Comparison of ENCODE assay signal across 17 cellular contexts in genomic region chr7:44107116-44107960, GRCh38. TPM values are rescaled to one million over a fixed set of nuclear protein-coding genes. Genes with fewer than 3 reads are reported as not detected.
DNase-seq lines count a peak whose midpoint lies in the region; ATAC-seq and TF ChIP-seq lines count a peak whose summit lies in the region.
"Had no signal": no experiment of that assay in that cellular context is flagged by ENCODE, and none has a peak within 500 bp of the region (broad histone marks: within the 10 kb centered on the region; RNA-seq: fewer than 3 reads in every experiment).

No MANE protein-coding gene starts in this region.

- H3K27ac ChIP-seq in DND-41 (ENCODE audit: low read length) (peak overlapping the region; percentile 86), cingulate gyrus (ENCODE audit: low read depth, low read length) (peak overlapping the region; percentile 54), sigmoid colon (peak overlapping the region in 3 of 4 donors; percentile 36 to 91 (median 76))
- H3K27ac ChIP-seq: body of pancreas had no signal

- peaks cover 79% of the 10 kb centered on the region for H4K20me1 ChIP-seq in DND-41 (ENCODE audit: insufficient read depth, low read length)

- H3K9me3 ChIP-seq in DND-41 (ENCODE audit: insufficient read depth, low read length, severe bottlenecking) (no peaks in the 10 kb centered on the region), sigmoid colon (no peaks in the 10 kb centered on the region)
- H3K9me3 ChIP-seq: body of pancreas had no signal

- intact Hi-C loops in sigmoid colon (cut with DNase I): no loop called here

- H3K4me3 ChIP-seq in DND-41 (ENCODE audit: low read depth in 1 of 2, low read length in 2 of 2): peak overlapping the region in 1 of 2 experiments; percentile 68; a peak in 3 of 4 replicates
- no peak overlapping the region for H3K4me3 ChIP-seq in sigmoid colon
- H3K4me3 ChIP-seq: body of pancreas had no signal

- peak overlapping the region; percentile 98 for H3K4me2 ChIP-seq in DND-41 (ENCODE audit: insufficient read depth, low read length)

- peaks cover 76% of the 10 kb centered on the region for H3K4me1 ChIP-seq in DND-41 (ENCODE audit: insufficient read depth, low read length)
- H3K4me1 ChIP-seq in sigmoid colon: peaks cover 0 to 29% (median 21%) of the 10 kb centered on the region in 4 donors

- no peaks in the 10 kb centered on the region for H3K27me3 ChIP-seq in DND-41 (ENCODE audit: insufficient read depth, low read length, poor library complexity)
- peaks cover 5 to 65% (median 17%) of the 10 kb centered on the region in 3 donors for H3K27me3 ChIP-seq in sigmoid colon

- H3K9ac ChIP-seq in DND-41 (ENCODE audit: low read depth, low read length): peak overlapping the region; percentile 94

- H3K36me3 ChIP-seq in DND-41 (ENCODE audit: insufficient read depth, low read length) (peaks cover 80% of the 10 kb centered on the region), sigmoid colon (peaks cover 3 to 38% (median 5%) of the 10 kb centered on the region in 4 donors)

- ATAC-seq in DND-41 (ENCODE audit: insufficient read depth, low read depth): no peak
- no peak for ATAC-seq in GM21526 (IDR thresholded peaks at IDR 0.05; ENCODE audit: low FRiP score, unreplicated experiment)
- ATAC-seq: body of pancreas, left colon had no signal

- WGBS in sigmoid colon, 2 donors: 90 to 93% methylated on average over 18 of the region's 18 CpGs

- DNase-seq in DND-41: no peak
- DNase-seq in sigmoid colon: no peak
- DNase-seq in LoVo (ENCODE audit: low spot score): no peak
- no peak for DNase-seq in DMS114 treated with DMSO at 0.1 percent for 48 hours (lab: John Stamatoyannopoulos, UW; ENCODE audit: unreplicated experiment)
- DNase-seq: activated CD4-positive, alpha-beta T cell treated with anti-CD3 and anti-CD28 coated beads for 48 hours; activated naive CD4-positive, alpha-beta T cell treated with anti-CD3 and anti-CD28 coated beads for 36 hours; body of pancreas; dorsolateral prefrontal cortex; hippocampal formation; left colon; NCI-H1930; NCI-H510A treated with DMSO at 0.1 percent for 48 hours; stimulated activated naive CD4-positive, alpha-beta T cell had no signal

- TF ChIP-seq POLR2A in sigmoid colon (IDR thresholded peaks at IDR 0.05): no peak

- TF ChIP-seq EP300 in sigmoid colon (IDR thresholded peaks at IDR 0.05): no peak

- TF ChIP-seq CTCF in DND-41 (IDR thresholded peaks at IDR 0.05; ENCODE audit: borderline replicate concordance, extremely low read depth, low read length, poor library complexity, severe bottlenecking): no peak
- no peak for TF ChIP-seq CTCF in sigmoid colon (IDR thresholded peaks at IDR 0.05)

- no peak overlapping the region for H2AFZ ChIP-seq in DND-41 (ENCODE audit: low read depth, low read length)

- H3K79me2 ChIP-seq in DND-41 (ENCODE audit: insufficient read depth, low read length): peaks cover 89% of the 10 kb centered on the region

RNA-seq across cellular contexts. Expression of gene AEBP1, which starts 3.2 kb away (rescaled TPM):
- 100 to 1,000 TPM in 2 of 4 donors, 10 to 100 TPM in 2; 74.6 to 182 (median 128) TPM for total RNA-seq in sigmoid colon
- 10 to 100 TPM in 2 of 3 donors, 1 to 10 TPM in 1; 2.5 to 37.7 (median 12.0) TPM for polyA plus RNA-seq in sigmoid colon
- total RNA-seq: SK-MEL-5 had no signal

RNA-seq across cellular contexts. Expression of gene POLD2, which starts 16.0 kb away (rescaled TPM):
- total RNA-seq in sigmoid colon: 10 to 100 TPM; 20.3 to 40.5 (median 29.5) TPM
- polyA plus RNA-seq in sigmoid colon: 10 to 100 TPM; 31.9 to 91.2 (median 39.0) TPM

RNA-seq across cellular contexts. Expression of gene POLM, which starts 25.0 kb away (rescaled TPM):
- 10 to 100 TPM; 17.5 to 39.9 (median 24.8) TPM for total RNA-seq in sigmoid colon
- polyA plus RNA-seq in sigmoid colon: 10 to 100 TPM in 1 of 3 donors, 1 to 10 TPM in 2; 5.5 to 23.4 (median 9.6) TPM

RNA-seq across cellular contexts. Expression of gene MYL7, which starts 33.8 kb away (rescaled TPM):
- not detected for total RNA-seq in sigmoid colon
- polyA plus RNA-seq in sigmoid colon: 1 to 10 TPM in 1 of 3 donors, under 1 TPM in 1, not detected in 1; 0.39 to 7.2 TPM
- total RNA-seq: activated naive CD4-positive, alpha-beta T cell treated with anti-CD3 and anti-CD28 coated beads for 36 hours; body of pancreas; fibroblast of lung; left colon; SK-MEL-5 had no signal
- polyA plus RNA-seq: fibroblast of lung had no signal

RNA-seq across cellular contexts. Expression of gene PGAM2, which starts 42.0 kb away (rescaled TPM):
- total RNA-seq in sigmoid colon: 1 to 10 TPM in 2 of 4 donors, under 1 TPM in 2; 0.71 to 2.1 (median 1.1) TPM
- 1 to 10 TPM in 2 of 3 donors, not detected in 1; 1.2 to 3.0 TPM for polyA plus RNA-seq in sigmoid colon
- total RNA-seq: SK-MEL-5 had no signal
- polyA plus RNA-seq: fibroblast of lung had no signal
